ENCODE assay signal across 21 cellular contexts in genomic region chr19:5078666-5079409, GRCh38.
DNase-seq lines count a peak whose midpoint lies in the region; ATAC-seq, FAIRE-seq and TF ChIP-seq lines count a peak whose summit lies in the region.
"Had no signal": no experiment of that assay in that cellular context is flagged by ENCODE, and none has a peak within 500 bp of the region (broad histone marks: within the 10 kb centered on the region; RNA-seq: fewer than 3 reads in every experiment).

No MANE protein-coding gene starts in this region.

- DNase-seq in A673 (ENCODE audit: low spot score) (no peak), NT2/D1 (ENCODE audit: low read depth, low spot score) (no peak), frontal cortex (ENCODE audit: low spot score in 2 of 2) (peak; percentile 56 to 71), medulla oblongata (ENCODE audit: extremely low spot score) (peak; percentile 54), islet precursor cell (no peak)
- DNase-seq: ACHN; CD4-positive, CD25-positive, alpha-beta regulatory T cell; central memory CD4-positive, alpha-beta T cell; DMS53; effector CD8-positive, alpha-beta T cell; mammary epithelial cell; NCI-H187; NCI-H226; RPMI8226; stimulated activated CD4-positive, alpha-beta T cell treated with anti-CD3 and anti-CD28 coated beads, Interleukin-15, amount 100 ng/mL, for 24 hours; testis had no signal

- H3K27ac ChIP-seq in A673 (ENCODE audit: low read depth, low read length, poor library complexity, severe bottlenecking): peak overlapping the region; percentile 90
- H3K27ac ChIP-seq: testis had no signal

- ATAC-seq in GM19455 (IDR thresholded peaks at IDR 0.05; ENCODE audit: unreplicated experiment) (no peak), GM18870 (IDR thresholded peaks at IDR 0.05; ENCODE audit: unreplicated experiment) (no peak), GM21528 (IDR thresholded peaks at IDR 0.05; ENCODE audit: low FRiP score, unreplicated experiment) (no peak)
- ATAC-seq: activated CD4-positive, CD25-positive, alpha-beta regulatory T cell treated with anti-CD3 and anti-CD28 coated beads, Interleukin-2, amount 50 U/mL, for 24 hours; HCT116 had no signal

- H3K9ac ChIP-seq in NT2/D1 (ENCODE audit: insufficient read length, low read depth): peak overlapping the region; percentile 16

- H3K27me3 ChIP-seq in A673 (replicated peaks; ENCODE audit: insufficient read depth, low read depth, low read length, poor library complexity) (no peaks in the 10 kb centered on the region), NT2/D1 (ENCODE audit: insufficient read depth, insufficient read length) (no peaks in the 10 kb centered on the region)
- H3K27me3 ChIP-seq: testis had no signal

- H3K4me1 ChIP-seq in A673 (ENCODE audit: insufficient read depth, low read length, poor library complexity, severe bottlenecking): peaks cover 52% of the 10 kb centered on the region
- H3K4me1 ChIP-seq in NT2/D1 (ENCODE audit: insufficient read depth, insufficient read length): peaks cover 28% of the 10 kb centered on the region
- H3K4me1 ChIP-seq: testis had no signal

- peaks cover 5% of the 10 kb centered on the region for H3K36me3 ChIP-seq in A673 (ENCODE audit: insufficient read depth, low read length, poor library complexity, severe bottlenecking)
- peaks cover 91% of the 10 kb centered on the region for H3K36me3 ChIP-seq in NT2/D1 (ENCODE audit: insufficient read depth, insufficient read length, low read length)

- no TSS peak for BruUV-seq in A673 (replicated peaks; lab: Mats Ljungman, UMichigan)

- POLR2A ChIA-PET in A673 (lab: Charles Lee; ENCODE audit: low non-redundant PET): no interaction called here

- no peak for TF ChIP-seq CTCF in A673 (conservative IDR thresholded peaks at IDR 0.05; ENCODE audit: low read depth, low read length)

- no peak for FAIRE-seq in frontal cortex (lab: Jason Lieb, UNC)

- H3K9me3 ChIP-seq in A673 (ENCODE audit: low read depth, low read length, poor library complexity, severe bottlenecking) (no peaks in the 10 kb centered on the region), NT2/D1 (ENCODE audit: insufficient read depth, low read length) (no peaks in the 10 kb centered on the region)
- H3K9me3 ChIP-seq: testis had no signal

- H3K4me3 ChIP-seq in A673 (ENCODE audit: low read depth, low read length, poor library complexity, severe bottlenecking): no peak overlapping the region
- no peak overlapping the region for H3K4me3 ChIP-seq in NT2/D1 (ENCODE audit: insufficient read length, low read depth)
- H3K4me3 ChIP-seq: testis had no signal

- CTCF ChIA-PET in A673 (lab: Charles Lee): interaction anchor here (0.6 kb wide), 1 partner anchor 230 kb away, joined by 9 read pairs; no protein-coding TSS in a partner anchor

- intact Hi-C loops in A673 (cut with micrococcal nuclease; ENCODE audit: unreplicated experiment): no loop called here

Comparison
In these comparisons a context has a peak if more than half of its experiments do, and no peak if none do; other contexts are left out.
1. DNase-seq: peak in frontal cortex (2 of 2) and medulla oblongata (single experiment); none in A673 (single experiment), NT2/D1 (single experiment) and islet precursor cell (single experiment).